In genomic region chr12:127516467-127516866, GRCh38 we compare ENCODE assay signal across 25 cellular contexts.
DNase-seq lines count a peak whose midpoint lies in the region; ATAC-seq and TF ChIP-seq lines count a peak whose summit lies in the region.
"Had no signal": no experiment of that assay in that cellular context is flagged by ENCODE, and none has a peak within 500 bp of the region (broad histone marks: within the 10 kb centered on the region; RNA-seq: fewer than 3 reads in every experiment).

No MANE protein-coding gene starts in this region.

- no peaks in the 10 kb centered on the region for H3K27me3 ChIP-seq in brain microvascular endothelial cell (replicated peaks)
- H3K27me3 ChIP-seq in upper lobe of right lung = no peaks in the 10 kb centered on the region
- H3K27me3 ChIP-seq: adrenal gland, BE2C had no signal

- H3K27ac ChIP-seq in brain microvascular endothelial cell (no peak overlapping the region), mesodermal cell (ENCODE audit: low read depth, low read length, severe bottlenecking) (peak overlapping the region; percentile 52), upper lobe of right lung (no peak overlapping the region)
- H3K27ac ChIP-seq: 22Rv1, adrenal gland, prostate gland had no signal

- no peak overlapping the region for H3K4me3 Mint-ChIP-seq in osteocyte (ENCODE audit: unreplicated experiment)
- H3K4me3 Mint-ChIP-seq: stimulated activated naive B cell treated with anti-CD40 and anti-IgM and Interleukin-4, amounts not matched to agents 10 μg/mL and 1 μg/mL and 100 μg/mL, for 72 hours had no signal

- no peaks in the 10 kb centered on the region for H3K36me3 Mint-ChIP-seq in osteocyte (ENCODE audit: unreplicated experiment)
- H3K36me3 Mint-ChIP-seq: stimulated activated naive B cell treated with anti-CD40 and anti-IgM and Interleukin-4, amounts not matched to agents 10 μg/mL and 1 μg/mL and 100 μg/mL, for 72 hours had no signal

- no peaks in the 10 kb centered on the region for H3K9me3 Mint-ChIP-seq in osteocyte (ENCODE audit: unreplicated experiment)

- H3K27me3 Mint-ChIP-seq in osteocyte (ENCODE audit: unreplicated experiment) = no peaks in the 10 kb centered on the region
- H3K27me3 Mint-ChIP-seq: stimulated activated naive B cell treated with anti-CD40 and anti-IgM and Interleukin-4, amounts not matched to agents 10 μg/mL and 1 μg/mL and 100 μg/mL, for 72 hours had no signal

- DNase-seq in DMS53 (lab: John Stamatoyannopoulos, UW) = peak; percentile 15
- no peak for DNase-seq in DMS53 treated with DMSO at 0.1 percent for 48 hours (lab: John Stamatoyannopoulos, UW; ENCODE audit: unreplicated experiment)
- DNase-seq in brain microvascular endothelial cell = peak; percentile 54
- DNase-seq in upper lobe of right lung = no peak
- DNase-seq in osteocyte (ENCODE audit: extremely low spot score, unreplicated experiment) = no peak
- DNase-seq in NCI-H524 treated with DMSO at 0.1 percent for 48 hours (lab: John Stamatoyannopoulos, UW) = no peak
- no peak for DNase-seq in middle frontal gyrus (ENCODE audit: extremely low spot score, low spot score)
- DNase-seq: activated CD4-positive, alpha-beta T cell treated with anti-CD3 and anti-CD28 coated beads, Interleukin-2, amount 50 U/mL, for 48 hours; activated effector memory CD4-positive, alpha-beta T cell treated with anti-CD3 and anti-CD28 coated beads, Interleukin-2, amount 50 U/mL, for 16 hours; adrenal gland; BE2C; COR-L47; cortex of kidney; hippocampal formation; KBM-7; left ventricle myocardium superior; NCI-H1436 treated with DMSO at 0.1 percent for 48 hours; NCI-H510A treated with DMSO at 0.1 percent for 48 hours; RPMI8226; SK-N-SH; stimulated activated naive B cell treated with anti-CD40 and anti-IgM and Interleukin-4, amounts not matched to agents 10 μg/mL and 1 μg/mL and 100 μg/mL, for 72 hours had no signal

- peaks cover 4% of the 10 kb centered on the region for H3K4me1 ChIP-seq in mesodermal cell (ENCODE audit: control insufficient read depth, insufficient read depth, low read length, poor library complexity, severe bottlenecking)
- H3K4me1 ChIP-seq in upper lobe of right lung = no peaks in the 10 kb centered on the region
- H3K4me1 ChIP-seq: adrenal gland, BE2C, prostate gland had no signal

- WGBS in mesodermal cell (ENCODE audit: insufficient coverage in 2 of 2), 2 experiments = no CpG with 5 or more reads among the region's 1 CpG

- no peak overlapping the region for H3K27ac Mint-ChIP-seq in osteocyte (ENCODE audit: unreplicated experiment)
- H3K27ac Mint-ChIP-seq: stimulated activated naive B cell treated with anti-CD40 and anti-IgM and Interleukin-4, amounts not matched to agents 10 μg/mL and 1 μg/mL and 100 μg/mL, for 72 hours had no signal

- H3K36me3 ChIP-seq in brain microvascular endothelial cell (replicated peaks) = no peaks in the 10 kb centered on the region
- H3K36me3 ChIP-seq in mesodermal cell (ENCODE audit: control insufficient read depth, insufficient read depth, low read length) = no peaks in the 10 kb centered on the region
- H3K36me3 ChIP-seq in upper lobe of right lung = no peaks in the 10 kb centered on the region
- H3K36me3 ChIP-seq: adrenal gland, BE2C, prostate gland, thoracic aorta had no signal

- peaks cover 6% of the 10 kb centered on the region for H3K4me1 Mint-ChIP-seq in osteocyte (ENCODE audit: unreplicated experiment)
- H3K4me1 Mint-ChIP-seq: stimulated activated naive B cell treated with anti-CD40 and anti-IgM and Interleukin-4, amounts not matched to agents 10 μg/mL and 1 μg/mL and 100 μg/mL, for 72 hours had no signal

- no peaks in the 10 kb centered on the region for H3K9me3 ChIP-seq in mesodermal cell (ENCODE audit: control insufficient read depth, low read length)
- no peaks in the 10 kb centered on the region for H3K9me3 ChIP-seq in upper lobe of right lung
- H3K9me3 ChIP-seq: adrenal gland, BE2C, prostate gland, SK-N-SH, thoracic aorta had no signal

- no peak for ATAC-seq in upper lobe of right lung
- ATAC-seq: left ventricle myocardium superior; stimulated activated naive B cell treated with anti-CD40 and anti-IgM and Interleukin-4, amounts not matched to agents 10 μg/mL and 1 μg/mL and 100 μg/mL, for 72 hours had no signal

- intact Hi-C loops in upper lobe of right lung (cut with DNase I) = no loop called here

- in situ Hi-C loops in brain microvascular endothelial cell (cut with HindIII; ENCODE audit: low pct_ligation_motif_present, low sequenced_read_pairs) = no loop called here

- TF ChIP-seq CTCF in brain microvascular endothelial cell (IDR thresholded peaks at IDR 0.05; ENCODE audit: low read depth, low read length, missing control alignments) = no peak
- TF ChIP-seq CTCF in upper lobe of right lung (IDR thresholded peaks at IDR 0.05) = no peak
- no peak for TF ChIP-seq CTCF in osteocyte (IDR thresholded peaks at IDR 0.05)

- no peak overlapping the region for H3K4me3 ChIP-seq in brain microvascular endothelial cell (ENCODE audit: low read depth, low read length)
- no peak overlapping the region for H3K4me3 ChIP-seq in mesodermal cell (ENCODE audit: extremely low read depth, insufficient read depth, low read length, poor library complexity, severe bottlenecking)
- no peak overlapping the region for H3K4me3 ChIP-seq in upper lobe of right lung
- H3K4me3 ChIP-seq: adrenal gland, prostate gland, thoracic aorta had no signal

Comparison
In these comparisons a context has a peak if more than half of its experiments do, and no peak if none do; other contexts are left out.
1. DNase-seq: peak in DMS53 (single experiment) and brain microvascular endothelial cell (single experiment); none in DMS53 treated with DMSO at 0.1 percent for 48 hours (single experiment), upper lobe of right lung (single experiment), osteocyte (single experiment), NCI-H524 treated with DMSO at 0.1 percent for 48 hours (single experiment) and middle frontal gyrus (single experiment).